Comparison of ENCODE assay signal across 26 cellular contexts in the genomic region with DNA sequence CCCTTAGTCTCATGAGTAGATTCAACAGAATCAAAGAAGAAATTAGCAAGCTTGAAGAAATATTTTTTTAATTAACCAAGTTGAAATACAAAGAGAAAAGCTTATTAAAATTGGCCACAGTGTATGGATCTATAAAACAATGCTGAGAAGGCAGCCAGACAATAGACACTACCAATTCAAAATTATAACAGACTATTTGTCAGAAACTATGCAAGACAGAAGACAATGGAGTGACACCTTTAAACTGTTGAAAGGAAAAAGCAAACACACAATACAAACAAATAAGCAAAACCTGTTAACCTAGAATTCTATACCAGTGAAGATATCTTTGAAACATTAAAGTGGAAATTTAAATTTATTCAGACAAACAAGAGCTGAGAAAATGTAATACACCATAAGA.
"Had no signal": no experiment of that assay in that cellular context is flagged by ENCODE, and none has a peak within 500 bp of the region (broad histone marks: within the 10 kb centered on the region; RNA-seq: fewer than 3 reads in every experiment).

No MANE protein-coding gene starts in this region.

- H3K36me3 ChIP-seq: neural progenitor cell, ovary, right lobe of liver, sigmoid colon, stomach, thoracic aorta, thyroid gland, tibial nerve, upper lobe of left lung, vagina had no signal

- DNase-seq: natural killer cell; occipital lobe; ovary; posterior cingulate gyrus; psoas muscle; right cardiac atrium; right lobe of liver; sigmoid colon; small intestine; stimulated activated CD4-positive, alpha-beta T cell treated with anti-CD3 and anti-CD28 coated beads, Interleukin-15, amount 100 ng/mL, for 24 hours; stimulated activated CD4-positive, alpha-beta T cell treated with anti-CD3 and anti-CD28 coated beads, Interleukin-2, amount 100 ng/mL, for 24 hours; stimulated activated CD4-positive, alpha-beta T cell treated with anti-CD3 and anti-CD28 coated beads, Interleukin-2, amount 100 ng/mL, for 48 hours; stimulated activated CD4-positive, alpha-beta T cell treated with anti-CD3 and anti-CD28 coated beads, Interleukin-4, amount 100 ng/mL, for 24 hours; stimulated activated naive B cell treated with anti-CD40 and anti-IgM and Interleukin-4, amounts not matched to agents 10 μg/mL and 1 μg/mL and 100 μg/mL, for 72 hours; stimulated activated naive CD4-positive, alpha-beta T cell treated with Interleukin-2 at 50 U/mL for 16 hours; stomach; thyroid gland; trophoblast cell; upper lobe of left lung had no signal

- ATAC-seq: natural killer cell; psoas muscle; right cardiac atrium; right lobe of liver; stimulated activated effector memory CD8-positive, alpha-beta T cell treated with anti-CD3 and anti-CD28 coated beads, Interleukin-12 subunit alpha, Interleukin-12 subunit beta, amount 100 ng/mL, for 72 hours; stimulated activated naive B cell treated with anti-CD40 and anti-IgM and Interleukin-4, amounts not matched to agents 10 μg/mL and 1 μg/mL and 100 μg/mL, for 72 hours had no signal

- H3K9me3 ChIP-seq: ovary, psoas muscle, right lobe of liver, sigmoid colon, thoracic aorta, thyroid gland, upper lobe of left lung, vagina had no signal

- H3K27ac ChIP-seq: neural progenitor cell, ovary, parathyroid adenoma, psoas muscle, right lobe of liver, sigmoid colon, stomach, thoracic aorta, thyroid gland, tibial nerve, upper lobe of left lung, vagina had no signal

- H3K4me1 ChIP-seq: neural progenitor cell, parathyroid adenoma, psoas muscle, right lobe of liver, sigmoid colon, stomach, thyroid gland, tibial nerve, upper lobe of left lung, vagina had no signal

- FAIRE-seq: urothelium cell line had no signal

- H3K4me3 ChIP-seq: neural progenitor cell, ovary, psoas muscle, right lobe of liver, sigmoid colon, stomach, thoracic aorta, thyroid gland, tibial nerve, upper lobe of left lung, vagina had no signal
